8 cellular contexts compared by ENCODE assay signal in genomic region chr15:57306305-57306943, GRCh38.
DNase-seq lines count a peak whose midpoint lies in the region; ATAC-seq, FAIRE-seq and TF ChIP-seq lines count a peak whose summit lies in the region.

No MANE protein-coding gene starts in this region.

- no peak overlapping the region for H3K27ac Mint-ChIP-seq in mesothelial cell of epicardium

- no peaks in the 10 kb centered on the region for H3K27me3 Mint-ChIP-seq in mesothelial cell of epicardium (ENCODE audit: low read depth)

- no peaks in the 10 kb centered on the region for H3K36me3 Mint-ChIP-seq in mesothelial cell of epicardium

- H2BK20ac ChIP-seq in H1 (ENCODE audit: low read length), result no peak overlapping the region

- peak; percentile 84 to 90 for TF ChIP-seq RAD21 in H1 (IDR thresholded peaks at IDR 0.05 in 1 of 2, conservative IDR thresholded peaks at IDR 0.05 in 1 of 2; ENCODE audit: low read depth in 2 of 2, low read length in 2 of 2)

- H3K9ac ChIP-seq in H1 (replicated peaks in 1 of 4; ENCODE audit: extremely low read depth in 1 of 4, low read depth in 3 of 4, low read length in 3 of 4), result peak overlapping the region; percentile 5 to 68 (median 65); a peak in 6 of 7 replicates

- TF ChIP-seq CTCF in H1 (IDR thresholded peaks at IDR 0.05; ENCODE audit: control extremely low read depth in 1 of 3, insufficient read depth in 1 of 3, low read depth in 1 of 3, low read length in 3 of 3) (peak; percentile 75 to 86 (median 82)), mesothelial cell of epicardium (IDR thresholded peaks at IDR 0.05; ENCODE audit: unreplicated experiment) (peak; percentile 74)

- no peaks in the 10 kb centered on the region for H3K36me3 ChIP-seq in H1 (ENCODE audit: control insufficient read depth in 2 of 4, insufficient read depth in 4 of 4, low read length in 3 of 4)

- ATAC-seq in GM18858 (IDR thresholded peaks at IDR 0.05; ENCODE audit: unreplicated experiment) (peak; percentile 48), HG03439 (IDR thresholded peaks at IDR 0.05; ENCODE audit: unreplicated experiment) (peak; percentile 53)

- H3K4me1 Mint-ChIP-seq in mesothelial cell of epicardium, result peaks cover 11% of the 10 kb centered on the region

- FAIRE-seq in H1 (lab: Jason Lieb, UNC), result no peak

- POLR2A ChIA-PET in H1 (lab: Charles Lee; ENCODE audit: partially characterized antibody), result interaction anchor here (0.7 to 2.3 kb wide), 13 partner anchors 10 to 160 kb away, joined by 3 to 10 read pairs (median 4); no protein-coding TSS in a partner anchor

- peaks cover 2% of the 10 kb centered on the region; the same call in 1 of the 2 replicates for H3K23me2 ChIP-seq in H1 (ENCODE audit: low read depth, low read length)

- DNase-seq in ACHN, result peak; percentile 76
- peak; percentile 84 for DNase-seq in NCI-H748 treated with DMSO at 0.1 percent for 48 hours (lab: John Stamatoyannopoulos, UW)
- peak; percentile 48 to 93 (median 86) for DNase-seq in activated CD8-positive, alpha-beta memory T cell treated with anti-CD3 and anti-CD28 coated beads for 48 hours (ENCODE audit: low read depth in 2 of 3, low spot score in 2 of 3)
- DNase-seq in H1 (ENCODE audit: low read depth in 1 of 2, low spot score in 2 of 2), result peak; percentile 75 to 100
- peak; percentile 52 to 82 for DNase-seq in mesothelial cell of epicardium (ENCODE audit: low spot score in 2 of 2, unreplicated experiment in 2 of 2)
- DNase-seq in stimulated activated CD8-positive, alpha-beta memory T cell treated with anti-CD3 and anti-CD28 coated beads, Interleukin-15, amount 100 ng/mL, for 24 hours (ENCODE audit: low read depth), result peak; percentile 85

- peak overlapping the region; percentile 77 to 92 for H3K4me2 ChIP-seq in H1 (ENCODE audit: insufficient read depth in 1 of 2, low read depth in 2 of 2, low read length in 2 of 2)

- in situ Hi-C loops in ACHN (cut with HindIII; ENCODE audit: low pct_ligation_motif_present, low pct_unique_long_range_greater_than_20kb, low sequenced_read_pairs), result no loop called here

- peak overlapping the region; percentile 49; the same call in 1 of the 2 replicates for H3K27ac ChIP-seq in H1 (ENCODE audit: low read depth, low read length)

- peak in 1 of 2 experiments; percentile 65; a peak in 2 of 3 replicates for TF ChIP-seq POLR2A in H1 (IDR thresholded peaks at IDR 0.05; ENCODE audit: control extremely low read depth in 1 of 2, low read depth in 2 of 2, low read length in 2 of 2)

- no peak overlapping the region; the same call in 1 of the 2 replicates for H2BK15ac ChIP-seq in H1 (ENCODE audit: low read length)

- H3K23ac ChIP-seq in H1 (ENCODE audit: insufficient read length), result no peak overlapping the region

- H3K79me1 ChIP-seq in H1 (ENCODE audit: low read depth, low read length), result no peaks in the 10 kb centered on the region

- peak overlapping the region; percentile 76 for H3K4me3 Mint-ChIP-seq in mesothelial cell of epicardium

- H4K20me1 ChIP-seq in H1 (replicated peaks in 1 of 2; ENCODE audit: control insufficient read depth in 1 of 2, insufficient read depth in 2 of 2, low read length in 2 of 2), result no peaks in the 10 kb centered on the region

- H4K91ac ChIP-seq in H1 (replicated peaks; ENCODE audit: insufficient read length, low read length), result peak overlapping the region; percentile 75

- peak overlapping the region; percentile 91 for H2AFZ ChIP-seq in H1 (ENCODE audit: low read length)

- no peak for TF ChIP-seq EP300 in H1 (IDR thresholded peaks at IDR 0.05; ENCODE audit: borderline replicate concordance in 1 of 2, low read depth in 2 of 2, low read length in 2 of 2)

- no peak overlapping the region for H3K14ac ChIP-seq in H1 (ENCODE audit: insufficient read length)

- peak overlapping the region; percentile 88; the same call in 1 of the 2 replicates for H3K18ac ChIP-seq in H1 (ENCODE audit: extremely low read depth, low read length)

- H2BK120ac ChIP-seq in H1 (replicated peaks; ENCODE audit: low read depth, low read length), result peak overlapping the region; percentile 59

- 1% methylated on average over 42 of the region's 42 CpGs; no CpG with 5 or more reads in 1 of the 2 experiments for WGBS in H1 (ENCODE audit: extremely low coverage in 1 of 2, insufficient coverage in 1 of 2, insufficient read length in 1 of 2, insufficient replicate concordance in 2 of 2, low coverage in 1 of 2, low lambda C conversion rate in 2 of 2, missing lambda C conversion rate in 1 of 2), 2 experiments

- H4K8ac ChIP-seq in H1 (ENCODE audit: extremely low read depth, insufficient read depth, low read length), result peak overlapping the region; percentile 95

- peak overlapping the region; percentile 13 for H3K4ac ChIP-seq in H1 (replicated peaks; ENCODE audit: insufficient read length, low read depth, low read length)

- H2AK5ac ChIP-seq in H1 (ENCODE audit: low read depth, low read length), result no peak overlapping the region

- peak overlapping the region; percentile 82 for H4K5ac ChIP-seq in H1 (ENCODE audit: insufficient read length, low read depth, low read length)

- peaks cover 5 to 14% (median 10%) of the 10 kb centered on the region in 4 experiments for H3K4me1 ChIP-seq in H1 (replicated peaks in 1 of 4; ENCODE audit: control insufficient read depth in 3 of 4, insufficient read depth in 4 of 4, low read length in 3 of 4)

- H3K4me3 ChIP-seq in H1 (ENCODE audit: extremely low read depth in 1 of 4, insufficient read depth in 2 of 4, low read depth in 3 of 4, low read length in 4 of 4), result peak overlapping the region; percentile 33 to 69 (median 60)

- no peaks in the 10 kb centered on the region for H3K79me2 ChIP-seq in H1 (ENCODE audit: control insufficient read depth in 1 of 2, insufficient read depth in 2 of 2, low read length in 2 of 2)

- H3K56ac ChIP-seq in H1 (replicated peaks; ENCODE audit: insufficient read length, low read depth, low read length), result no peak overlapping the region

- CTCF ChIA-PET in H1 (lab: Charles Lee; ENCODE audit: partially characterized antibody), result interaction anchor here (0.6 to 6.5 kb wide), 32 partner anchors 9 to 815 kb away, joined by 3 to 58 read pairs (median 4); no protein-coding TSS in a partner anchor

- H3K27me3 ChIP-seq in H1 (replicated peaks in 1 of 4; ENCODE audit: control insufficient read depth in 3 of 4, extremely low read depth in 1 of 4, insufficient read depth in 3 of 4, low read length in 3 of 4), result no peaks in the 10 kb centered on the region

- H3K9me3 Mint-ChIP-seq in mesothelial cell of epicardium, result no peaks in the 10 kb centered on the region

- H2BK12ac ChIP-seq in H1 (ENCODE audit: low read depth, low read length), result peak overlapping the region; percentile 97; the same call in 1 of the 2 replicates

- H3K9me3 ChIP-seq in H1 (ENCODE audit: insufficient read depth in 2 of 2, low read depth in 1 of 2, low read length in 1 of 2), result no peaks in the 10 kb centered on the region

- peak overlapping the region; percentile 73; the same call in 1 of the 2 replicates for H2BK5ac ChIP-seq in H1 (ENCODE audit: low read depth, low read length)

TF ChIP-seq in H1, 55 proteins besides CTCF, POLR2A, EP300 and RAD21 (continues in another document):
- peak; percentile 87 for TF ChIP-seq MAX (IDR thresholded peaks at IDR 0.05)
- TF ChIP-seq SP4 (IDR thresholded peaks at IDR 0.05; ENCODE audit: low read length), result peak; percentile 77
- peak in 1 of 2 experiments; percentile 48; a peak in 1 of 4 replicates for TF ChIP-seq HDAC2 (IDR thresholded peaks at IDR 0.05; ENCODE audit: borderline replicate concordance in 1 of 2, low read depth in 2 of 2, low read length in 2 of 2)
- TF ChIP-seq USF2 (IDR thresholded peaks at IDR 0.05; ENCODE audit: low read length), result peak; percentile 66
- TF ChIP-seq CEBPB (IDR thresholded peaks at IDR 0.05; ENCODE audit: low read depth, low read length), result 0 out of 2 replicates have a peak, but pooled peaks have one; percentile 13
- TF ChIP-seq EGR1 (IDR thresholded peaks at IDR 0.05; ENCODE audit: borderline replicate concordance, low read depth, low read length), result 0 out of 2 replicates have a peak, but pooled peaks have one; percentile 7
- TF ChIP-seq RBBP5 (IDR thresholded peaks at IDR 0.05; ENCODE audit: borderline replicate concordance, low read depth, low read length), result peak; percentile 74; the same call in 1 of the 2 replicates
- no peak for TF ChIP-seq GABPA (IDR thresholded peaks at IDR 0.05; ENCODE audit: borderline replicate concordance, insufficient read depth, low read length)
- TF ChIP-seq CREB1 (IDR thresholded peaks at IDR 0.05), result peak; percentile 46; the same call in 1 of the 2 replicates
- TF ChIP-seq KDM4A (IDR thresholded peaks at IDR 0.05; ENCODE audit: low read depth, low read length, severe bottlenecking), result peak; percentile 39
- TF ChIP-seq SUZ12 (IDR thresholded peaks at IDR 0.05; ENCODE audit: low read length), result no peak
- TF ChIP-seq TBP (IDR thresholded peaks at IDR 0.05; ENCODE audit: low read depth, low read length), result peak; percentile 31; the same call in 1 of the 2 replicates
- TF ChIP-seq PHF8 (conservative IDR thresholded peaks at IDR 0.05; ENCODE audit: low read depth, low read length), result peak; percentile 34
- TF ChIP-seq JUND (IDR thresholded peaks at IDR 0.05; ENCODE audit: low read length), result 0 out of 2 replicates have a peak, but pooled peaks have one; percentile 17
- TF ChIP-seq YY1 (IDR thresholded peaks at IDR 0.05; ENCODE audit: low read depth, low read length), result no peak
- TF ChIP-seq E2F6 (IDR thresholded peaks at IDR 0.05), result peak; percentile 76
- peak; percentile 74 for TF ChIP-seq TAF1 (IDR thresholded peaks at IDR 0.05; ENCODE audit: low read depth, low read length)
- TF ChIP-seq ASH2L (IDR thresholded peaks at IDR 0.05; ENCODE audit: low read length), result peak; percentile 91
- TF ChIP-seq SAP30 (IDR thresholded peaks at IDR 0.05; ENCODE audit: insufficient read depth, insufficient replicate concordance, low read length), result no peak

Comparison
In these comparisons a context has a peak if more than half of its experiments do, and no peak if none do; other contexts are left out.
1. Peak in every context shown above with its lines: DNase-seq, ATAC-seq, H3K4me3 ChIP-seq and H3K27ac ChIP-seq.